16 cellular contexts compared by ENCODE assay signal in genomic region chr14:59374048-59374447, GRCh38.
"Had no signal": no experiment of that assay in that cellular context is flagged by ENCODE, and none has a peak within 500 bp of the region (broad histone marks: within the 10 kb centered on the region; RNA-seq: fewer than 3 reads in every experiment).

No MANE protein-coding gene starts in this region.

- H3K4me1 Mint-ChIP-seq: activated CD4-positive, alpha-beta memory T cell treated with anti-CD3 and anti-CD28 coated beads, Interleukin-2, amount 10 ng/mL, durations not matched to agents 7 days and 5 days; activated CD4-positive, alpha-beta T cell treated with anti-CD3 and anti-CD28 coated beads for 36 hours; stimulated activated naive CD8-positive, alpha-beta T cell treated with anti-CD3 and anti-CD28 coated beads, Interleukin-15, amount 100 ng/mL, for 72 hours had no signal

- H3K27ac Mint-ChIP-seq: activated CD4-positive, alpha-beta memory T cell treated with anti-CD3 and anti-CD28 coated beads, Interleukin-2, amount 10 ng/mL, durations not matched to agents 7 days and 5 days; activated CD4-positive, alpha-beta T cell treated with anti-CD3 and anti-CD28 coated beads for 36 hours; activated naive CD4-positive, alpha-beta T cell treated with anti-CD3 and anti-CD28 coated beads, Interleukin-2, amount 50 U/mL, for 72 hours; memory B cell; natural killer cell treated with Interleukin-12 subunit alpha and Interleukin-12 subunit beta and Interleukin-15 and Interleukin-18, amount 100 ng/mL, for 72 hours; T-helper 1 cell treated with Interleukin-12 subunit alpha and Interleukin-12 subunit beta and Interleukin-4 antibody, amounts not matched to agents 30 μg/mL and 1 μg/mL, for 36 hours had no signal

- H3K27me3 ChIP-seq: left lung, sigmoid colon, upper lobe of left lung had no signal

- ATAC-seq: activated CD4-positive, alpha-beta T cell treated with anti-CD3 and anti-CD28 coated beads for 36 hours; activated naive CD4-positive, alpha-beta T cell treated with anti-CD3 and anti-CD28 coated beads, Interleukin-2, amount 50 U/mL, for 72 hours; left lung; natural killer cell treated with Interleukin-12 subunit alpha and Interleukin-12 subunit beta and Interleukin-15 and Interleukin-18, amount 100 ng/mL, for 72 hours; stimulated activated naive CD8-positive, alpha-beta T cell treated with anti-CD3 and anti-CD28 coated beads, Interleukin-15, amount 100 ng/mL, for 72 hours had no signal

- H3K4me1 ChIP-seq: left lung, prostate gland had no signal

- H3K27me3 Mint-ChIP-seq: activated CD4-positive, alpha-beta T cell treated with anti-CD3 and anti-CD28 coated beads for 36 hours; memory B cell; natural killer cell treated with Interleukin-12 subunit alpha and Interleukin-12 subunit beta and Interleukin-15 and Interleukin-18, amount 100 ng/mL, for 72 hours; stimulated activated naive CD8-positive, alpha-beta T cell treated with anti-CD3 and anti-CD28 coated beads, Interleukin-15, amount 100 ng/mL, for 72 hours had no signal

- DNase-seq: activated CD4-positive, alpha-beta memory T cell treated with anti-CD3 and anti-CD28 coated beads, Interleukin-2, amount 10 ng/mL, durations not matched to agents 7 days and 5 days; activated CD4-positive, alpha-beta T cell treated with anti-CD3 and anti-CD28 coated beads for 36 hours; activated gamma-delta T cell; activated T-cell treated with anti-CD3 and anti-CD28 coated beads, Interleukin-2, amount 50 U/mL, for 48 hours; islet precursor cell; left lung; occipital lobe; sigmoid colon; stimulated activated CD4-positive, alpha-beta T cell treated with anti-CD3 and anti-CD28 coated beads, Interleukin-1b, Interleukin-23, amount 100 ng/mL, for 48 hours; stimulated activated naive CD8-positive, alpha-beta T cell treated with anti-CD3 and anti-CD28 coated beads, Interleukin-15, amount 100 ng/mL, for 72 hours had no signal

- H3K9me3 Mint-ChIP-seq: activated CD4-positive, alpha-beta memory T cell treated with anti-CD3 and anti-CD28 coated beads, Interleukin-2, amount 10 ng/mL, durations not matched to agents 7 days and 5 days; activated naive CD4-positive, alpha-beta T cell treated with anti-CD3 and anti-CD28 coated beads, Interleukin-2, amount 50 U/mL, for 72 hours; memory B cell; natural killer cell treated with Interleukin-12 subunit alpha and Interleukin-12 subunit beta and Interleukin-15 and Interleukin-18, amount 100 ng/mL, for 72 hours; stimulated activated naive CD8-positive, alpha-beta T cell treated with anti-CD3 and anti-CD28 coated beads, Interleukin-15, amount 100 ng/mL, for 72 hours; T-helper 1 cell treated with Interleukin-12 subunit alpha and Interleukin-12 subunit beta and Interleukin-4 antibody, amounts not matched to agents 30 μg/mL and 1 μg/mL, for 36 hours had no signal

- H3K4me3 ChIP-seq: left lung, prostate gland, sigmoid colon, upper lobe of left lung had no signal

- H3K9me3 ChIP-seq: left lung, prostate gland, sigmoid colon, upper lobe of left lung had no signal

- H3K4me3 Mint-ChIP-seq: activated CD4-positive, alpha-beta memory T cell treated with anti-CD3 and anti-CD28 coated beads, Interleukin-2, amount 10 ng/mL, durations not matched to agents 7 days and 5 days; activated CD4-positive, alpha-beta T cell treated with anti-CD3 and anti-CD28 coated beads for 36 hours; memory B cell; natural killer cell treated with Interleukin-12 subunit alpha and Interleukin-12 subunit beta and Interleukin-15 and Interleukin-18, amount 100 ng/mL, for 72 hours; stimulated activated naive CD8-positive, alpha-beta T cell treated with anti-CD3 and anti-CD28 coated beads, Interleukin-15, amount 100 ng/mL, for 72 hours; T-helper 1 cell treated with Interleukin-12 subunit alpha and Interleukin-12 subunit beta and Interleukin-4 antibody, amounts not matched to agents 30 μg/mL and 1 μg/mL, for 36 hours had no signal

- H3K36me3 Mint-ChIP-seq: activated naive CD4-positive, alpha-beta T cell treated with anti-CD3 and anti-CD28 coated beads, Interleukin-2, amount 50 U/mL, for 72 hours had no signal

- H3K36me3 ChIP-seq: left lung, prostate gland had no signal

- H3K27ac ChIP-seq: left lung, prostate gland, upper lobe of left lung had no signal
